ENCODE assay signal across 25 cellular contexts in the genomic region with DNA sequence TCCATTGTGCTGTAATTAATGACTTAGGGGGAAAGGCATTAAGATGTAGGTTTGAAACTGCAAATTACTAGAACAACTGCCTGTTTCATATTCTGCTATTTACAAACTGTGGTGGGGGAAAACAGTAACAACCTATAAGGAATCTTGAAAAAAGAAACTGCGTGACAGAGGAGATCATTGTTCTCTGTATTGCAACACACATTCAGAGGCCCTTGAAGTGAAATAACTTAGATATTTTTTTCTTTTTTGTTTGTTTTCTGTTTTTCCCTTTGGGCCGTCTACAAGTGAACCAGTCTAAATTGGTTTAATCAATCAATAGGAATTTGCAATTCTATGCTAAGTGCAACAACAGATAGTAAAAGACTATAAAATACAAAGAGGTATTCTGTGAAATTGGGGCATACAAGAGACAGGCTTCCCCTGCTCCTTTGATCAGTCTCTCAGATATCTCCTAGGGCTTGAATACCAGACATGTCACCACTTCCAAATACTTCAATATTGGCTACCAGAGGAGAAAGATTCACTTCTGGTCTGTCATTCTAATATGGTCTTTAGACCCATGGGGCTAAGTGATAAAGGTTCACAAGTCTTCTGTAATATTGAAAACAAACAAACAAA.
DNase-seq lines count a peak whose midpoint lies in the region; ATAC-seq, FAIRE-seq and TF ChIP-seq lines count a peak whose summit lies in the region.
"Had no signal": no experiment of that assay in that cellular context is flagged by ENCODE, and none has a peak within 500 bp of the region (broad histone marks: within the 10 kb centered on the region; RNA-seq: fewer than 3 reads in every experiment).

No MANE protein-coding gene starts in this region.

- in situ Hi-C loops in HepG2 (cut with HindIII; ENCODE audit: extremely low pct_ligation_motif_present, low pct_unique_long_range_greater_than_20kb) (no loop called here), gastrocnemius medialis (cut with MboI; ENCODE audit: low sequenced_read_pairs in 4 of 4) (no loop called here)

- no peak overlapping the region for H3K4me3 ChIP-seq in HepG2 (replicated peaks in 1 of 3; ENCODE audit: insufficient read depth in 1 of 3, low read depth in 2 of 3, low read length in 3 of 3)
- H3K4me3 ChIP-seq in right lobe of liver: no peak overlapping the region
- no peak overlapping the region for H3K4me3 ChIP-seq in choroid plexus epithelial cell (ENCODE audit: low read depth, low read length)
- H3K4me3 ChIP-seq in breast epithelium: no peak overlapping the region
- no peak overlapping the region for H3K4me3 ChIP-seq in gastrocnemius medialis
- H3K4me3 ChIP-seq: MG63 had no signal

- no peak overlapping the region for H3K9ac ChIP-seq in HepG2 (ENCODE audit: insufficient read depth, low read depth, low read length)

- intact Hi-C loops in HepG2 (cut with micrococcal nuclease; ENCODE audit: unreplicated experiment): no loop called here
- intact Hi-C loops in right lobe of liver (cut with DNase I): no loop called here
- intact Hi-C loops in breast epithelium (cut with DNase I; ENCODE audit: low total_unique reads): no loop called here
- intact Hi-C loops in gastrocnemius medialis (cut with DNase I; ENCODE audit: low total_unique reads): no loop called here

- peak; percentile 8 for FAIRE-seq in HepG2 (lab: Jason Lieb, UNC)
- FAIRE-seq: GM12891 had no signal

- TF ChIP-seq POLR2A in HepG2 (IDR thresholded peaks at IDR 0.05; ENCODE audit: insufficient read depth in 1 of 2, low read depth in 2 of 2, low read length in 2 of 2): no peak
- no peak for TF ChIP-seq POLR2A in right lobe of liver (IDR thresholded peaks at IDR 0.05)
- TF ChIP-seq POLR2A in breast epithelium (IDR thresholded peaks at IDR 0.05): no peak
- TF ChIP-seq POLR2A in gastrocnemius medialis (IDR thresholded peaks at IDR 0.05): no peak

- H3K4me1 ChIP-seq in HepG2 (ENCODE audit: insufficient read depth, low read length) (peaks cover 34% of the 10 kb centered on the region), right lobe of liver (no peaks in the 10 kb centered on the region), breast epithelium (no peaks in the 10 kb centered on the region), gastrocnemius medialis (no peaks in the 10 kb centered on the region)

- H3K79me2 ChIP-seq in HepG2 (ENCODE audit: insufficient read depth, low read length): no peaks in the 10 kb centered on the region

- no peak overlapping the region for H2AFZ ChIP-seq in HepG2 (ENCODE audit: low read length)

- H3K27ac Mint-ChIP-seq in neural crest cell (ENCODE audit: unreplicated experiment) (peak overlapping the region; percentile 16), endothelial cell (ENCODE audit: unreplicated experiment) (no peak overlapping the region)
- H3K27ac Mint-ChIP-seq: B cell; CD8-positive, alpha-beta T cell had no signal

- H3K27me3 ChIP-seq in HepG2 (ENCODE audit: control insufficient read depth in 1 of 2, insufficient read depth in 2 of 2, low read length in 2 of 2): no peaks in the 10 kb centered on the region
- no peaks in the 10 kb centered on the region for H3K27me3 ChIP-seq in right lobe of liver
- no peaks in the 10 kb centered on the region for H3K27me3 ChIP-seq in breast epithelium
- H3K27me3 ChIP-seq in gastrocnemius medialis: no peaks in the 10 kb centered on the region
- H3K27me3 ChIP-seq: MG63 had no signal

- DNase-seq in HepG2 (ENCODE audit: low spot score) (peak; percentile 72), right lobe of liver (no peak), choroid plexus epithelial cell (ENCODE audit: low read depth) (peak; percentile 20), neural crest cell (ENCODE audit: low read depth, low spot score) (no peak), breast epithelium (ENCODE audit: low spot score in 2 of 2) (no peak), endothelial cell (ENCODE audit: low spot score) (no peak), gastrocnemius medialis (no peak)
- DNase-seq: CD8-positive, alpha-beta T cell; DMS79 treated with DMSO at 0.1 percent for 48 hours; GF-D8; H7; KG1; MG63; NCI-H1694; NCI-H2081; NCI-H2227 treated with DMSO at 0.1 percent for 48 hours; NCI-H526 treated with DMSO at 0.1 percent for 48 hours; SHP77 had no signal

- POLR2A ChIA-PET in HepG2 (lab: Yijun Ruan, JAX): no interaction called here

- H3K27ac ChIP-seq in HepG2 (ENCODE audit: extremely low read length, insufficient read depth, low read length) (peak overlapping the region; percentile 62), right lobe of liver (no peak overlapping the region), breast epithelium (no peak overlapping the region), gastrocnemius medialis (no peak overlapping the region)
- H3K27ac ChIP-seq: 22Rv1, C4-2B, RWPE1 had no signal

- H3K4me3 Mint-ChIP-seq in neural crest cell (no peak overlapping the region), endothelial cell (ENCODE audit: unreplicated experiment) (no peak overlapping the region)
- H3K4me3 Mint-ChIP-seq: B cell; CD8-positive, alpha-beta T cell had no signal

- no peaks in the 10 kb centered on the region for H4K20me1 ChIP-seq in HepG2 (ENCODE audit: insufficient read depth, low read length)

- TF ChIP-seq RAD21 in HepG2 (CRISPR knock-in tag; IDR thresholded peaks at IDR 0.05): no peak

- H3K36me3 Mint-ChIP-seq in neural crest cell (ENCODE audit: low read depth) (peaks cover 2% of the 10 kb centered on the region), endothelial cell (ENCODE audit: low read depth, unreplicated experiment) (no peaks in the 10 kb centered on the region)
- H3K36me3 Mint-ChIP-seq: CD8-positive, alpha-beta T cell had no signal

- TF ChIP-seq EP300 in HepG2 (IDR thresholded peaks at IDR 0.05; ENCODE audit: low read depth in 2 of 2, low read length in 2 of 2) (no peak; a peak in 1 of 4 replicates), HepG2 (CRISPR knock-in tag; IDR thresholded peaks at IDR 0.05; ENCODE audit: borderline replicate concordance) (no peak)

- CTCF ChIA-PET in HepG2 (lab: Yijun Ruan, JAX; ENCODE audit: low intra/inter-chr PET ratio, low total read pairs): no interaction called here

- H3K9me3 ChIP-seq in HepG2 (ENCODE audit: low read length) (no peaks in the 10 kb centered on the region), right lobe of liver (no peaks in the 10 kb centered on the region), breast epithelium (peaks cover 0 to 13% of the 10 kb centered on the region in 2 donors), gastrocnemius medialis (no peaks in the 10 kb centered on the region)
- H3K9me3 ChIP-seq: MG63 had no signal

- H3K9me3 Mint-ChIP-seq in neural crest cell: peaks cover 5% of the 10 kb centered on the region
- H3K9me3 Mint-ChIP-seq in endothelial cell (ENCODE audit: unreplicated experiment): no peaks in the 10 kb centered on the region

- H3K36me3 ChIP-seq in HepG2 (replicated peaks in 1 of 2; ENCODE audit: control insufficient read depth in 1 of 2, insufficient read depth in 2 of 2, low read length in 2 of 2): no peaks in the 10 kb centered on the region
- no peaks in the 10 kb centered on the region for H3K36me3 ChIP-seq in right lobe of liver
- no peaks in the 10 kb centered on the region for H3K36me3 ChIP-seq in breast epithelium
- H3K36me3 ChIP-seq in gastrocnemius medialis: no peaks in the 10 kb centered on the region
- H3K36me3 ChIP-seq: MG63 had no signal

- H3K27me3 Mint-ChIP-seq in neural crest cell (ENCODE audit: low read depth) (no peaks in the 10 kb centered on the region), endothelial cell (ENCODE audit: unreplicated experiment) (no peaks in the 10 kb centered on the region)
- H3K27me3 Mint-ChIP-seq: B cell had no signal

- 27% methylated on average over 2 of the region's 2 CpGs for WGBS in HepG2 (ENCODE audit: low lambda C conversion rate)
- WGBS in right lobe of liver (ENCODE audit: insufficient coverage, low coverage, low lambda C conversion rate, missing lambda C conversion rate): 65% methylated on average over 2 of the region's 2 CpGs

- TF ChIP-seq CTCF in HepG2 (CRISPR knock-in tag; IDR thresholded peaks at IDR 0.05) (no peak), right lobe of liver (IDR thresholded peaks at IDR 0.05) (no peak), choroid plexus epithelial cell (conservative IDR thresholded peaks at IDR 0.05; ENCODE audit: low read depth, low read length) (no peak), neural crest cell (conservative IDR thresholded peaks at IDR 0.05) (no peak), breast epithelium (IDR thresholded peaks at IDR 0.05) (no peak), endothelial cell (IDR thresholded peaks at IDR 0.05; ENCODE audit: unreplicated experiment) (no peak), gastrocnemius medialis (IDR thresholded peaks at IDR 0.05 in 4 of 5, conservative IDR thresholded peaks at IDR 0.05 in 1 of 5) (no peak)

- ATAC-seq in HepG2 (peak; percentile 88), right lobe of liver (no peak), GM21619 (IDR thresholded peaks at IDR 0.05; ENCODE audit: unreplicated experiment) (no peak), gastrocnemius medialis (no peak)
- ATAC-seq: CD8-positive, alpha-beta T cell; Panc1 had no signal

- BruUV-seq in HepG2 (replicated peaks; lab: Mats Ljungman, UMichigan): no TSS peak

- H3K4me2 ChIP-seq in HepG2 (ENCODE audit: low read depth, low read length): peak overlapping the region; percentile 6; the same call in 1 of the 2 replicates

- H3K4me1 Mint-ChIP-seq in neural crest cell (peaks cover 16% of the 10 kb centered on the region), endothelial cell (ENCODE audit: unreplicated experiment) (no peaks in the 10 kb centered on the region)
- H3K4me1 Mint-ChIP-seq: B cell had no signal

TF ChIP-seq in HepG2, 621 proteins besides CTCF, POLR2A, EP300 and RAD21 (continues in another document):
- TF ChIP-seq ZNF292 (CRISPR knock-in tag; IDR thresholded peaks at IDR 0.05; ENCODE audit: borderline replicate concordance, low read depth): no peak
- TF ChIP-seq TOE1 (CRISPR knock-in tag; IDR thresholded peaks at IDR 0.05): no peak
- no peak for TF ChIP-seq SAFB2 (CRISPR knock-in tag; IDR thresholded peaks at IDR 0.05; ENCODE audit: borderline replicate concordance, low read depth)
- TF ChIP-seq NR2F2 (IDR thresholded peaks at IDR 0.05; ENCODE audit: borderline replicate concordance, low read depth): no peak
- peak; percentile 45; the same call in 1 of the 2 replicates for TF ChIP-seq FOXP1 (IDR thresholded peaks at IDR 0.05)
- TF ChIP-seq FOXP1 (CRISPR knock-in tag; IDR thresholded peaks at IDR 0.05): peak; percentile 83

Comparison
In these comparisons a context has a peak if more than half of its experiments do, and no peak if none do; other contexts are left out.
1. DNase-seq: peak in HepG2 (single experiment) and choroid plexus epithelial cell (single experiment); none in right lobe of liver (0 of 3), neural crest cell (single experiment), breast epithelium (0 of 2), endothelial cell (single experiment) and gastrocnemius medialis (0 of 2).